Comparison of ENCODE assay signal across 1 cellular context in the genomic region with DNA sequence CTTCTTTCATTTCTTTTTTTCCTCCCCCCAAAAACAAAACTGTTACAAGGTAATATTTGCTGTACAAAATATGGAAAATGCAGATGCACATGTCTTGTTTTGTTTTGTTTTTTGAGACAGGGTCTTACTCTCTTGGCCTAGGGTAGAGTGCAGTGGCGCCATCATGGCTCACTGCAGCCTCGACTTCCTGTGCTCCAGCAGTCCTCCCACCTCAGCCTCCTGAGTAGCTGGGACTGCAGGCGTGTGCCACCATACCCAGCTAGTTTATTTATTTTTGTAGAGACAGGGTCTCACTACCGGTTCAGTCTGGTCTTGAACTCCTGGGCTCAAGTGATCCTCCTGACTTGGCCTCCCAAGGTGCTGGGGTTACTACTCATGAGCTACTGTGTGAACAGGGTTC.
TF ChIP-seq lines count a peak whose summit lies in the region.

No MANE protein-coding gene starts in this region.

TF ChIP-seq in HepG2, 621 proteins besides CTCF, POLR2A, EP300 and RAD21:
- TF ChIP-seq, protein P1, sequence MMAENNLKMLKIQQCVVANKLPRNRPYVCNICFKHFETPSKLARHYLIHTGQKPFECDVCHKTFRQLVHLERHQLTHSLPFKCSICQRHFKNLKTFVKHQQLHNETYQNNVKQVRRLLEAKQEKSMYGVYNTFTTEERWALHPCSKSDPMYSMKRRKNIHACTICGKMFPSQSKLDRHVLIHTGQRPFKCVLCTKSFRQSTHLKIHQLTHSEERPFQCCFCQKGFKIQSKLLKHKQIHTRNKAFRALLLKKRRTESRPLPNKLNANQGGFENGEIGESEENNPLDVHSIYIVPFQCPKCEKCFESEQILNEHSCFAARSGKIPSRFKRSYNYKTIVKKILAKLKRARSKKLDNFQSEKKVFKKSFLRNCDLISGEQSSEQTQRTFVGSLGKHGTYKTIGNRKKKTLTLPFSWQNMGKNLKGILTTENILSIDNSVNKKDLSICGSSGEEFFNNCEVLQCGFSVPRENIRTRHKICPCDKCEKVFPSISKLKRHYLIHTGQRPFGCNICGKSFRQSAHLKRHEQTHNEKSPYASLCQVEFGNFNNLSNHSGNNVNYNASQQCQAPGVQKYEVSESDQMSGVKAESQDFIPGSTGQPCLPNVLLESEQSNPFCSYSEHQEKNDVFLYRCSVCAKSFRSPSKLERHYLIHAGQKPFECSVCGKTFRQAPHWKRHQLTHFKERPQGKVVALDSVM (CRISPR knock-in tag; IDR thresholded peaks at IDR 0.05): peak; percentile 80
- TF ChIP-seq, protein P2, sequence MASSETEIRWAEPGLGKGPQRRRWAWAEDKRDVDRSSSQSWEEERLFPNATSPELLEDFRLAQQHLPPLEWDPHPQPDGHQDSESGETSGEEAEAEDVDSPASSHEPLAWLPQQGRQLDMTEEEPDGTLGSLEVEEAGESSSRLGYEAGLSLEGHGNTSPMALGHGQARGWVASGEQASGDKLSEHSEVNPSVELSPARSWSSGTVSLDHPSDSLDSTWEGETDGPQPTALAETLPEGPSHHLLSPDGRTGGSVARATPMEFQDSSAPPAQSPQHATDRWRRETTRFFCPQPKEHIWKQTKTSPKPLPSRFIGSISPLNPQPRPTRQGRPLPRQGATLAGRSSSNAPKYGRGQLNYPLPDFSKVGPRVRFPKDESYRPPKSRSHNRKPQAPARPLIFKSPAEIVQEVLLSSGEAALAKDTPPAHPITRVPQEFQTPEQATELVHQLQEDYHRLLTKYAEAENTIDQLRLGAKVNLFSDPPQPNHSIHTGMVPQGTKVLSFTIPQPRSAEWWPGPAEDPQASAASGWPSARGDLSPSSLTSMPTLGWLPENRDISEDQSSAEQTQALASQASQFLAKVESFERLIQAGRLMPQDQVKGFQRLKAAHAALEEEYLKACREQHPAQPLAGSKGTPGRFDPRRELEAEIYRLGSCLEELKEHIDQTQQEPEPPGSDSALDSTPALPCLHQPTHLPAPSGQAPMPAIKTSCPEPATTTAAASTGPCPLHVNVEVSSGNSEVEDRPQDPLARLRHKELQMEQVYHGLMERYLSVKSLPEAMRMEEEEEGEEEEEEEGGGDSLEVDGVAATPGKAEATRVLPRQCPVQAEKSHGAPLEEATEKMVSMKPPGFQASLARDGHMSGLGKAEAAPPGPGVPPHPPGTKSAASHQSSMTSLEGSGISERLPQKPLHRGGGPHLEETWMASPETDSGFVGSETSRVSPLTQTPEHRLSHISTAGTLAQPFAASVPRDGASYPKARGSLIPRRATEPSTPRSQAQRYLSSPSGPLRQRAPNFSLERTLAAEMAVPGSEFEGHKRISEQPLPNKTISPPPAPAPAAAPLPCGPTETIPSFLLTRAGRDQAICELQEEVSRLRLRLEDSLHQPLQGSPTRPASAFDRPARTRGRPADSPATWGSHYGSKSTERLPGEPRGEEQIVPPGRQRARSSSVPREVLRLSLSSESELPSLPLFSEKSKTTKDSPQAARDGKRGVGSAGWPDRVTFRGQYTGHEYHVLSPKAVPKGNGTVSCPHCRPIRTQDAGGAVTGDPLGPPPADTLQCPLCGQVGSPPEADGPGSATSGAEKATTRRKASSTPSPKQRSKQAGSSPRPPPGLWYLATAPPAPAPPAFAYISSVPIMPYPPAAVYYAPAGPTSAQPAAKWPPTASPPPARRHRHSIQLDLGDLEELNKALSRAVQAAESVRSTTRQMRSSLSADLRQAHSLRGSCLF (CRISPR knock-in tag; IDR thresholded peaks at IDR 0.05; ENCODE audit: borderline replicate concordance): no peak
